Comparison of ENCODE assay signal across 25 cellular contexts in the genomic region with DNA sequence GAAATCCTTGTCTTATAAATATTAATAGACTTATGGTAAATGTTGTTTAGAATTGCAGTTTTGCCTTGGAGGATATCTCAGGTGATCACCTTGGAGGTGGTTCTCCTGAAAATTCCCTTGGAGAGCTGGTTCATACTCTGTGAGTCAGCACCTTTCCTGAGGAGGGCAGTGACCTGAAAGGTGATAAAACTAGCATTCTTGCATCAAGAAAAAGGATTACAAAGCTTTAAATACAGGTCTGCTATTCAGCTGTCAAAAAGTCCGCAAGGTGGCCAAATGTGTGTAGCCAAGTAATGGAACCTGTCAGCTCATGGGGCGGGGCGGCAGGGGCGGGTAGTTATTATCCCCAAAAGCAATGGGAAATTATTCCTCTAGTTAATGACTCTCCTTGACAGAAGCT. TPM values are rescaled to one million over a fixed set of nuclear protein-coding genes. Genes with fewer than 3 reads are reported as not detected.
"Had no signal": no experiment of that assay in that cellular context is flagged by ENCODE, and none has a peak within 500 bp of the region (broad histone marks: within the 10 kb centered on the region; RNA-seq: fewer than 3 reads in every experiment).

No MANE protein-coding gene starts in this region.

- H3K9me3 Mint-ChIP-seq: naive thymus-derived CD8-positive, alpha-beta T cell; nephron progenitor cell; stimulated activated effector memory CD8-positive, alpha-beta T cell treated with anti-CD3 and anti-CD28 coated beads, Interleukin-12 subunit alpha, Interleukin-12 subunit beta, amount 100 ng/mL, for 72 hours had no signal

- H3K27me3 ChIP-seq: gastrocnemius medialis, sigmoid colon, stomach, thyroid gland had no signal

- H3K4me1 Mint-ChIP-seq: stimulated activated effector memory CD8-positive, alpha-beta T cell treated with anti-CD3 and anti-CD28 coated beads, Interleukin-12 subunit alpha, Interleukin-12 subunit beta, amount 100 ng/mL, for 72 hours had no signal

- ATAC-seq: esophagus mucosa; gastrocnemius medialis; left ventricle myocardium superior; lower lobe of right lung; naive thymus-derived CD8-positive, alpha-beta T cell; psoas muscle; right cardiac atrium; stimulated activated effector memory CD8-positive, alpha-beta T cell treated with anti-CD3 and anti-CD28 coated beads, Interleukin-12 subunit alpha, Interleukin-12 subunit beta, amount 100 ng/mL, for 72 hours had no signal

- FAIRE-seq: keratinocyte had no signal

- H3K27ac Mint-ChIP-seq: naive thymus-derived CD8-positive, alpha-beta T cell; nephron progenitor cell; stimulated activated effector memory CD8-positive, alpha-beta T cell treated with anti-CD3 and anti-CD28 coated beads, Interleukin-12 subunit alpha, Interleukin-12 subunit beta, amount 100 ng/mL, for 72 hours had no signal

- DNase-seq: dermis blood vessel endothelial cell; foreskin fibroblast; gastrocnemius medialis; head of caudate nucleus; left ventricle myocardium superior; lower lobe of right lung; naive thymus-derived CD8-positive, alpha-beta T cell; nephron progenitor cell; nucleus accumbens; posterior cingulate gyrus; psoas muscle; right cardiac atrium; sigmoid colon; stimulated activated CD4-positive, alpha-beta T cell treated with anti-CD3 and anti-CD28 coated beads, Interleukin-2, amount 100 ng/mL, for 24 hours; stimulated activated CD4-positive, alpha-beta T cell treated with anti-CD3 and anti-CD28 coated beads, Interleukin-4, amount 100 ng/mL, for 24 hours; stimulated activated naive CD4-positive, alpha-beta T cell treated with Interleukin-2 at 50 U/mL for 16 hours; stomach; thyroid gland; trophoblast cell had no signal

- H3K36me3 ChIP-seq: gastrocnemius medialis, lower lobe of right lung, sigmoid colon, stomach, thyroid gland had no signal

- H3K4me3 ChIP-seq: coronary artery, gastrocnemius medialis, lower lobe of right lung, psoas muscle, sigmoid colon, stomach, thyroid gland had no signal

- H3K4me3 Mint-ChIP-seq: naive thymus-derived CD8-positive, alpha-beta T cell; nephron progenitor cell; stimulated activated effector memory CD8-positive, alpha-beta T cell treated with anti-CD3 and anti-CD28 coated beads, Interleukin-12 subunit alpha, Interleukin-12 subunit beta, amount 100 ng/mL, for 72 hours had no signal

- H3K36me3 Mint-ChIP-seq: naive thymus-derived CD8-positive, alpha-beta T cell; stimulated activated effector memory CD8-positive, alpha-beta T cell treated with anti-CD3 and anti-CD28 coated beads, Interleukin-12 subunit alpha, Interleukin-12 subunit beta, amount 100 ng/mL, for 72 hours had no signal

RNA-seq across cellular contexts. Expression of gene EDARADD, which starts 52.8 kb away (rescaled TPM):
- total RNA-seq: dermis blood vessel endothelial cell, gastrocnemius medialis, glomerular endothelial cell, myocyte had no signal
